ENCODE assay signal across 1 cellular context in the genomic region with DNA sequence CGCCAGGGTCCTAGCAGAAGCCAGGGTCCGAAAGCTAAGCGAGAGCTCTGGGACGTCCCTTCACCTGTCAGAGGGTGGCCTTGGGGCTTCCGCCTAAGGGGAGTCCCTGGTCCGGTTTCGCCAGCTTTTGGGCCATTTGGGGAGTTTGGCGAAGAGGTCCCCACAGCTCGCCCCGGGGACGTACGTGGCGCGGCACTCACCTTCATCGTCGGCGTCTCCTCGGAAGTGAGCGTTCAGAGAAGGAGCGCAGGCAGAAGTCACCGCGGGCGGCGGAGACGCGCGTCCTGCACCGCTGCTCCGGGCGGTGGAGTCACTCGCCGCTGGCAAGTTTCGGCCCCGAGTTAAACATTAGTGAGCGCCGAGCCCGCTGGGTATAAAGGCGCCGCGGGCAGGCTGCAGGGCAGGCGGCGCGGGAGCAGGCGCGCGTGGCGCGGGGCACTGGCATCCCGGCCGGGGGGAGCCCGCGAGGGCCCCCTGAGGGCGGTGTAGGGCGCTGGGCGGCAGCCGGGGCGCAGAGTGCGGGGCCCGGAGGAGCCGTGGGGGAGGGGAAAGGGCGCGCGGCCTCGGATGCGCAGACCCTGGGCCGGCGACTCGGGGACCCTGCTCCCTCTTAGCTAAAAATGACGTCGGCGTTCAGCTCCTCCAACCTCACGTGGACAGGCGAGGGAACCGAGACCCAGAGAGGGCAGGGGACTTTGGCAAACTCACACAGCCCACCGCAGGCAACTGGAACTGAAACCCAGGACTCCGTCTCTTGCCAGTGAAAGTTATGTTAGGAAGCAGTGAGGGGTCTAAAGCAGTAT.
TF ChIP-seq lines count a peak whose summit lies in the region.

A gene (minus strand): TSS at position 440 of the 803 bp plus-strand sequence. CDS start 234 bp downstream, at position 206.

TF ChIP-seq in HepG2, 621 proteins besides CTCF, POLR2A, EP300 and RAD21 (continued from another document and continues in another):
- TF ChIP-seq, protein P1, sequence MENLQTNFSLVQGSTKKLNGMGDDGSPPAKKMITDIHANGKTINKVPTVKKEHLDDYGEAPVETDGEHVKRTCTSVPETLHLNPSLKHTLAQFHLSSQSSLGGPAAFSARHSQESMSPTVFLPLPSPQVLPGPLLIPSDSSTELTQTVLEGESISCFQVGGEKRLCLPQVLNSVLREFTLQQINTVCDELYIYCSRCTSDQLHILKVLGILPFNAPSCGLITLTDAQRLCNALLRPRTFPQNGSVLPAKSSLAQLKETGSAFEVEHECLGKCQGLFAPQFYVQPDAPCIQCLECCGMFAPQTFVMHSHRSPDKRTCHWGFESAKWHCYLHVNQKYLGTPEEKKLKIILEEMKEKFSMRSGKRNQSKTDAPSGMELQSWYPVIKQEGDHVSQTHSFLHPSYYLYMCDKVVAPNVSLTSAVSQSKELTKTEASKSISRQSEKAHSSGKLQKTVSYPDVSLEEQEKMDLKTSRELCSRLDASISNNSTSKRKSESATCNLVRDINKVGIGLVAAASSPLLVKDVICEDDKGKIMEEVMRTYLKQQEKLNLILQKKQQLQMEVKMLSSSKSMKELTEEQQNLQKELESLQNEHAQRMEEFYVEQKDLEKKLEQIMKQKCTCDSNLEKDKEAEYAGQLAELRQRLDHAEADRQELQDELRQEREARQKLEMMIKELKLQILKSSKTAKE (CRISPR knock-in tag; IDR thresholded peaks at IDR 0.05; ENCODE audit: borderline replicate concordance), result no peak
- TF ChIP-seq, protein P2, sequence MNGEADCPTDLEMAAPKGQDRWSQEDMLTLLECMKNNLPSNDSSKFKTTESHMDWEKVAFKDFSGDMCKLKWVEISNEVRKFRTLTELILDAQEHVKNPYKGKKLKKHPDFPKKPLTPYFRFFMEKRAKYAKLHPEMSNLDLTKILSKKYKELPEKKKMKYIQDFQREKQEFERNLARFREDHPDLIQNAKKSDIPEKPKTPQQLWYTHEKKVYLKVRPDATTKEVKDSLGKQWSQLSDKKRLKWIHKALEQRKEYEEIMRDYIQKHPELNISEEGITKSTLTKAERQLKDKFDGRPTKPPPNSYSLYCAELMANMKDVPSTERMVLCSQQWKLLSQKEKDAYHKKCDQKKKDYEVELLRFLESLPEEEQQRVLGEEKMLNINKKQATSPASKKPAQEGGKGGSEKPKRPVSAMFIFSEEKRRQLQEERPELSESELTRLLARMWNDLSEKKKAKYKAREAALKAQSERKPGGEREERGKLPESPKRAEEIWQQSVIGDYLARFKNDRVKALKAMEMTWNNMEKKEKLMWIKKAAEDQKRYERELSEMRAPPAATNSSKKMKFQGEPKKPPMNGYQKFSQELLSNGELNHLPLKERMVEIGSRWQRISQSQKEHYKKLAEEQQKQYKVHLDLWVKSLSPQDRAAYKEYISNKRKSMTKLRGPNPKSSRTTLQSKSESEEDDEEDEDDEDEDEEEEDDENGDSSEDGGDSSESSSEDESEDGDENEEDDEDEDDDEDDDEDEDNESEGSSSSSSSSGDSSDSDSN (CRISPR knock-in tag; IDR thresholded peaks at IDR 0.05), result peak; percentile 93
- TF ChIP-seq FOXO1 (CRISPR knock-in tag; IDR thresholded peaks at IDR 0.05), result no peak
- TF ChIP-seq SOX13 (IDR thresholded peaks at IDR 0.05), result no peak
- TF ChIP-seq SOX13 (CRISPR knock-in tag; conservative IDR thresholded peaks at IDR 0.05 in 1 of 2, IDR thresholded peaks at IDR 0.05 in 1 of 2), result peak; percentile 45 to 84; a peak in 2 of 4 replicates
- TF ChIP-seq RARA (CRISPR knock-in tag; IDR thresholded peaks at IDR 0.05), result no peak; the same call in 1 of the 2 replicates
- TF ChIP-seq CCAR2 (optimal IDR thresholded peaks at IDR 0.05; ENCODE audit: low read depth, low read length), result no peak
- TF ChIP-seq, protein P3, sequence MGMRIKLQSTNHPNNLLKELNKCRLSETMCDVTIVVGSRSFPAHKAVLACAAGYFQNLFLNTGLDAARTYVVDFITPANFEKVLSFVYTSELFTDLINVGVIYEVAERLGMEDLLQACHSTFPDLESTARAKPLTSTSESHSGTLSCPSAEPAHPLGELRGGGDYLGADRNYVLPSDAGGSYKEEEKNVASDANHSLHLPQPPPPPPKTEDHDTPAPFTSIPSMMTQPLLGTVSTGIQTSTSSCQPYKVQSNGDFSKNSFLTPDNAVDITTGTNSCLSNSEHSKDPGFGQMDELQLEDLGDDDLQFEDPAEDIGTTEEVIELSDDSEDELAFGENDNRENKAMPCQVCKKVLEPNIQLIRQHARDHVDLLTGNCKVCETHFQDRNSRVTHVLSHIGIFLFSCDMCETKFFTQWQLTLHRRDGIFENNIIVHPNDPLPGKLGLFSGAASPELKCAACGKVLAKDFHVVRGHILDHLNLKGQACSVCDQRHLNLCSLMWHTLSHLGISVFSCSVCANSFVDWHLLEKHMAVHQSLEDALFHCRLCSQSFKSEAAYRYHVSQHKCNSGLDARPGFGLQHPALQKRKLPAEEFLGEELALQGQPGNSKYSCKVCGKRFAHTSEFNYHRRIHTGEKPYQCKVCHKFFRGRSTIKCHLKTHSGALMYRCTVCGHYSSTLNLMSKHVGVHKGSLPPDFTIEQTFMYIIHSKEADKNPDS (CRISPR knock-in tag; IDR thresholded peaks at IDR 0.05), result peak; percentile 80; the same call in 1 of the 2 replicates
- TF ChIP-seq, protein P4, sequence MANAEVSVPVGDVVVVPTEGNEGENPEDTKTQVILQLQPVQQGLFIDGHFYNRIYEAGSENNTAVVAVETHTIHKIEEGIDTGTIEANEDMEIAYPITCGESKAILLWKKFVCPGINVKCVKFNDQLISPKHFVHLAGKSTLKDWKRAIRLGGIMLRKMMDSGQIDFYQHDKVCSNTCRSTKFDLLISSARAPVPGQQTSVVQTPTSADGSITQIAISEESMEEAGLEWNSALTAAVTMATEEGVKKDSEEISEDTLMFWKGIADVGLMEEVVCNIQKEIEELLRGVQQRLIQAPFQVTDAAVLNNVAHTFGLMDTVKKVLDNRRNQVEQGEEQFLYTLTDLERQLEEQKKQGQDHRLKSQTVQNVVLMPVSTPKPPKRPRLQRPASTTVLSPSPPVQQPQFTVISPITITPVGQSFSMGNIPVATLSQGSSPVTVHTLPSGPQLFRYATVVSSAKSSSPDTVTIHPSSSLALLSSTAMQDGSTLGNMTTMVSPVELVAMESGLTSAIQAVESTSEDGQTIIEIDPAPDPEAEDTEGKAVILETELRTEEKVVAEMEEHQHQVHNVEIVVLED (CRISPR knock-in tag; IDR thresholded peaks at IDR 0.05; ENCODE audit: borderline replicate concordance), result no peak
- no peak for TF ChIP-seq ATAD3A (CRISPR knock-in tag; IDR thresholded peaks at IDR 0.05)
- no peak for TF ChIP-seq MAFG (CRISPR knock-in tag; IDR thresholded peaks at IDR 0.05)
- no peak for TF ChIP-seq ATRX (CRISPR knock-in tag; IDR thresholded peaks at IDR 0.05; ENCODE audit: borderline replicate concordance)
- no peak for TF ChIP-seq ZSCAN12 (CRISPR knock-in tag; IDR thresholded peaks at IDR 0.05)
- TF ChIP-seq, protein P5, sequence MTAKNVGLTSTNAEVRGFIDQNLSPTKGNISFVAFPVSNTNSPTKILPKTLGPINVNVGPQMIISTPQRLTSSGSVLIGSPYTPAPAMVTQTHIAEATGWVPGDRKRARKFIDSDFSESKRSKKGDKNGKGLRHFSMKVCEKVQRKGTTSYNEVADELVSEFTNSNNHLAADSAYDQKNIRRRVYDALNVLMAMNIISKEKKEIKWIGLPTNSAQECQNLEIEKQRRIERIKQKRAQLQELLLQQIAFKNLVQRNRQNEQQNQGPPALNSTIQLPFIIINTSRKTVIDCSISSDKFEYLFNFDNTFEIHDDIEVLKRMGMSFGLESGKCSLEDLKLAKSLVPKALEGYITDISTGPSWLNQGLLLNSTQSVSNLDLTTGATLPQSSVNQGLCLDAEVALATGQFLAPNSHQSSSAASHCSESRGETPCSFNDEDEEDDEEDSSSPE (CRISPR knock-in tag; IDR thresholded peaks at IDR 0.05), result no peak; the same call in 1 of the 2 replicates
- 0 out of 2 replicates have a peak, but pooled peaks have one; percentile 35 for TF ChIP-seq TARDBP (CRISPR knock-in tag; IDR thresholded peaks at IDR 0.05)
- TF ChIP-seq ZNF207 (IDR thresholded peaks at IDR 0.05; ENCODE audit: borderline replicate concordance), result no peak
- TF ChIP-seq ZBTB7A (CRISPR knock-in tag; IDR thresholded peaks at IDR 0.05), result no peak
- TF ChIP-seq, protein P6, sequence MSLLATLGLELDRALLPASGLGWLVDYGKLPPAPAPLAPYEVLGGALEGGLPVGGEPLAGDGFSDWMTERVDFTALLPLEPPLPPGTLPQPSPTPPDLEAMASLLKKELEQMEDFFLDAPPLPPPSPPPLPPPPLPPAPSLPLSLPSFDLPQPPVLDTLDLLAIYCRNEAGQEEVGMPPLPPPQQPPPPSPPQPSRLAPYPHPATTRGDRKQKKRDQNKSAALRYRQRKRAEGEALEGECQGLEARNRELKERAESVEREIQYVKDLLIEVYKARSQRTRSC (CRISPR knock-in tag; IDR thresholded peaks at IDR 0.05; ENCODE audit: low read depth), result peak; percentile 52; the same call in 1 of the 2 replicates
- no peak; the same call in 1 of the 2 replicates for TF ChIP-seq ZBTB42 (CRISPR knock-in tag; IDR thresholded peaks at IDR 0.05)
- no peak for TF ChIP-seq ELF4 (CRISPR knock-in tag; IDR thresholded peaks at IDR 0.05; ENCODE audit: borderline replicate concordance)
- TF ChIP-seq ZNF557 (CRISPR knock-in tag; IDR thresholded peaks at IDR 0.05), result no peak
- no peak for TF ChIP-seq ARID2 (CRISPR knock-in tag; IDR thresholded peaks at IDR 0.05; ENCODE audit: borderline replicate concordance)
- peak; percentile 91 for TF ChIP-seq DR1 (CRISPR knock-in tag; IDR thresholded peaks at IDR 0.05)
- TF ChIP-seq, protein P7, sequence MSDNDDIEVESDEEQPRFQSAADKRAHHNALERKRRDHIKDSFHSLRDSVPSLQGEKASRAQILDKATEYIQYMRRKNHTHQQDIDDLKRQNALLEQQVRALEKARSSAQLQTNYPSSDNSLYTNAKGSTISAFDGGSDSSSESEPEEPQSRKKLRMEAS (IDR thresholded peaks at IDR 0.05), result peak; percentile 79
- peak; percentile 88; the same call in 1 of the 2 replicates for TF ChIP-seq PAWR (CRISPR knock-in tag; IDR thresholded peaks at IDR 0.05; ENCODE audit: borderline replicate concordance)
- TF ChIP-seq MAF1 (CRISPR knock-in tag; IDR thresholded peaks at IDR 0.05; ENCODE audit: borderline replicate concordance), result peak; percentile 54; the same call in 1 of the 2 replicates
- no peak; the same call in 1 of the 2 replicates for TF ChIP-seq NKX3-1 (CRISPR knock-in tag; IDR thresholded peaks at IDR 0.05)
- TF ChIP-seq ISL2 (CRISPR knock-in tag; IDR thresholded peaks at IDR 0.05), result peak; percentile 55; the same call in 1 of the 2 replicates
- TF ChIP-seq HMG20A (CRISPR knock-in tag; IDR thresholded peaks at IDR 0.05; ENCODE audit: borderline replicate concordance), result peak; percentile 34; the same call in 1 of the 2 replicates
- TF ChIP-seq, protein P8, sequence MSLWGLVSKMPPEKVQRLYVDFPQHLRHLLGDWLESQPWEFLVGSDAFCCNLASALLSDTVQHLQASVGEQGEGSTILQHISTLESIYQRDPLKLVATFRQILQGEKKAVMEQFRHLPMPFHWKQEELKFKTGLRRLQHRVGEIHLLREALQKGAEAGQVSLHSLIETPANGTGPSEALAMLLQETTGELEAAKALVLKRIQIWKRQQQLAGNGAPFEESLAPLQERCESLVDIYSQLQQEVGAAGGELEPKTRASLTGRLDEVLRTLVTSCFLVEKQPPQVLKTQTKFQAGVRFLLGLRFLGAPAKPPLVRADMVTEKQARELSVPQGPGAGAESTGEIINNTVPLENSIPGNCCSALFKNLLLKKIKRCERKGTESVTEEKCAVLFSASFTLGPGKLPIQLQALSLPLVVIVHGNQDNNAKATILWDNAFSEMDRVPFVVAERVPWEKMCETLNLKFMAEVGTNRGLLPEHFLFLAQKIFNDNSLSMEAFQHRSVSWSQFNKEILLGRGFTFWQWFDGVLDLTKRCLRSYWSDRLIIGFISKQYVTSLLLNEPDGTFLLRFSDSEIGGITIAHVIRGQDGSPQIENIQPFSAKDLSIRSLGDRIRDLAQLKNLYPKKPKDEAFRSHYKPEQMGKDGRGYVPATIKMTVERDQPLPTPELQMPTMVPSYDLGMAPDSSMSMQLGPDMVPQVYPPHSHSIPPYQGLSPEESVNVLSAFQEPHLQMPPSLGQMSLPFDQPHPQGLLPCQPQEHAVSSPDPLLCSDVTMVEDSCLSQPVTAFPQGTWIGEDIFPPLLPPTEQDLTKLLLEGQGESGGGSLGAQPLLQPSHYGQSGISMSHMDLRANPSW (CRISPR knock-in tag; IDR thresholded peaks at IDR 0.05; ENCODE audit: borderline replicate concordance), result no peak
- TF ChIP-seq, protein P9, sequence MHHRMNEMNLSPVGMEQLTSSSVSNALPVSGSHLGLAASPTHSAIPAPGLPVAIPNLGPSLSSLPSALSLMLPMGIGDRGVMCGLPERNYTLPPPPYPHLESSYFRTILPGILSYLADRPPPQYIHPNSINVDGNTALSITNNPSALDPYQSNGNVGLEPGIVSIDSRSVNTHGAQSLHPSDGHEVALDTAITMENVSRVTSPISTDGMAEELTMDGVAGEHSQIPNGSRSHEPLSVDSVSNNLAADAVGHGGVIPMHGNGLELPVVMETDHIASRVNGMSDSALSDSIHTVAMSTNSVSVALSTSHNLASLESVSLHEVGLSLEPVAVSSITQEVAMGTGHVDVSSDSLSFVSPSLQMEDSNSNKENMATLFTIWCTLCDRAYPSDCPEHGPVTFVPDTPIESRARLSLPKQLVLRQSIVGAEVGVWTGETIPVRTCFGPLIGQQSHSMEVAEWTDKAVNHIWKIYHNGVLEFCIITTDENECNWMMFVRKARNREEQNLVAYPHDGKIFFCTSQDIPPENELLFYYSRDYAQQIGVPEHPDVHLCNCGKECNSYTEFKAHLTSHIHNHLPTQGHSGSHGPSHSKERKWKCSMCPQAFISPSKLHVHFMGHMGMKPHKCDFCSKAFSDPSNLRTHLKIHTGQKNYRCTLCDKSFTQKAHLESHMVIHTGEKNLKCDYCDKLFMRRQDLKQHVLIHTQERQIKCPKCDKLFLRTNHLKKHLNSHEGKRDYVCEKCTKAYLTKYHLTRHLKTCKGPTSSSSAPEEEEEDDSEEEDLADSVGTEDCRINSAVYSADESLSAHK (CRISPR knock-in tag; IDR thresholded peaks at IDR 0.05; ENCODE audit: borderline replicate concordance), result no peak
- peak; percentile 85; the same call in 1 of the 2 replicates for TF ChIP-seq ZNF350 (CRISPR knock-in tag; IDR thresholded peaks at IDR 0.05; ENCODE audit: borderline replicate concordance, low read depth)
- no peak; the same call in 1 of the 2 replicates for TF ChIP-seq ZNF816 (CRISPR knock-in tag; IDR thresholded peaks at IDR 0.05; ENCODE audit: borderline replicate concordance)
- TF ChIP-seq TEAD2 (CRISPR knock-in tag; IDR thresholded peaks at IDR 0.05), result 0 out of 2 replicates have a peak, but pooled peaks have one; percentile 18
- TF ChIP-seq ZNF775 (CRISPR knock-in tag; IDR thresholded peaks at IDR 0.05; ENCODE audit: borderline replicate concordance), result no peak
- TF ChIP-seq ZNF225 (CRISPR knock-in tag; IDR thresholded peaks at IDR 0.05), result peak; percentile 65
- TF ChIP-seq KDM6A (CRISPR knock-in tag; IDR thresholded peaks at IDR 0.05; ENCODE audit: low read depth), result peak; percentile 39; the same call in 1 of the 2 replicates
- TF ChIP-seq TBL1XR1 (IDR thresholded peaks at IDR 0.05; ENCODE audit: borderline replicate concordance, low read length, partially characterized antibody), result no peak
- no peak for TF ChIP-seq NFE2L1 (CRISPR knock-in tag; IDR thresholded peaks at IDR 0.05; ENCODE audit: borderline replicate concordance)
- TF ChIP-seq ZEB1 (IDR thresholded peaks at IDR 0.05; ENCODE audit: insufficient replicate concordance, low read depth), result no peak
- TF ChIP-seq IKZF4 (CRISPR knock-in tag; IDR thresholded peaks at IDR 0.05; ENCODE audit: borderline replicate concordance, low read depth, not compliant biosample characterization), result no peak
- TF ChIP-seq, protein P10, sequence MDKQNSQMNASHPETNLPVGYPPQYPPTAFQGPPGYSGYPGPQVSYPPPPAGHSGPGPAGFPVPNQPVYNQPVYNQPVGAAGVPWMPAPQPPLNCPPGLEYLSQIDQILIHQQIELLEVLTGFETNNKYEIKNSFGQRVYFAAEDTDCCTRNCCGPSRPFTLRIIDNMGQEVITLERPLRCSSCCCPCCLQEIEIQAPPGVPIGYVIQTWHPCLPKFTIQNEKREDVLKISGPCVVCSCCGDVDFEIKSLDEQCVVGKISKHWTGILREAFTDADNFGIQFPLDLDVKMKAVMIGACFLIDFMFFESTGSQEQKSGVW (CRISPR knock-in tag; IDR thresholded peaks at IDR 0.05; ENCODE audit: borderline replicate concordance), result no peak
